In genomic region chr4:83498187-83498586, GRCh38 we compare ENCODE assay signal across 18 cellular contexts. TPM values are rescaled to one million over a fixed set of nuclear protein-coding genes. Genes with fewer than 3 reads are reported as not detected.
DNase-seq lines count a peak whose midpoint lies in the region; ATAC-seq and TF ChIP-seq lines count a peak whose summit lies in the region.
"Had no signal": no experiment of that assay in that cellular context is flagged by ENCODE, and none has a peak within 500 bp of the region (broad histone marks: within the 10 kb centered on the region; RNA-seq: fewer than 3 reads in every experiment).

No MANE protein-coding gene starts in this region.

- no peaks in the 10 kb centered on the region for H3K36me3 ChIP-seq in GM23338 (ENCODE audit: insufficient read depth)
- no peaks in the 10 kb centered on the region for H3K36me3 ChIP-seq in HEK293 (ENCODE audit: control insufficient read depth in 2 of 2, insufficient read depth in 1 of 2, low read length in 2 of 2)

- TF ChIP-seq CTCF in GM23338 (conservative IDR thresholded peaks at IDR 0.05; ENCODE audit: low read depth in 2 of 2): no peak
- TF ChIP-seq CTCF in HEK293 (tag by site-specific recombination; IDR thresholded peaks at IDR 0.05): no peak
- no peak for TF ChIP-seq CTCF in WTC11 (IDR thresholded peaks at IDR 0.05)
- no peak for TF ChIP-seq CTCF in progenitor cell of endocrine pancreas (IDR thresholded peaks at IDR 0.05; ENCODE audit: unreplicated experiment)

- H3K36me3 Mint-ChIP-seq in GM23338 (ENCODE audit: low read depth) (no peaks in the 10 kb centered on the region), WTC11 (no peaks in the 10 kb centered on the region), progenitor cell of endocrine pancreas (ENCODE audit: insufficient read depth) (no peaks in the 10 kb centered on the region)
- H3K36me3 Mint-ChIP-seq: CD4-positive, alpha-beta memory T cell had no signal

- H3K27me3 ChIP-seq in GM23338 (ENCODE audit: insufficient read depth): no peaks in the 10 kb centered on the region

- no peaks in the 10 kb centered on the region for H3K79me2 ChIP-seq in GM23338 (replicated peaks; ENCODE audit: insufficient read depth)

- no peaks in the 10 kb centered on the region for H3K9me3 Mint-ChIP-seq in GM23338
- H3K9me3 Mint-ChIP-seq in WTC11: no peaks in the 10 kb centered on the region
- H3K9me3 Mint-ChIP-seq in progenitor cell of endocrine pancreas (ENCODE audit: low read depth): no peaks in the 10 kb centered on the region
- H3K9me3 Mint-ChIP-seq: CD4-positive, alpha-beta memory T cell; H9; HFFc6 had no signal

- H3K4me3 ChIP-seq in GM23338 (no peak overlapping the region), HEK293 (ENCODE audit: low read depth, low read length) (no peak overlapping the region)
- H3K4me3 ChIP-seq: GM23248 had no signal

- H3K27ac Mint-ChIP-seq in GM23338: no peak overlapping the region
- no peak overlapping the region for H3K27ac Mint-ChIP-seq in WTC11
- H3K27ac Mint-ChIP-seq in progenitor cell of endocrine pancreas: peak overlapping the region; percentile 21
- H3K27ac Mint-ChIP-seq: H9, HFFc6 had no signal

- no peaks in the 10 kb centered on the region for H4K20me1 ChIP-seq in GM23338 (replicated peaks; ENCODE audit: insufficient read depth)

- ATAC-seq in GM23338 (no peak), WTC11 (no peak), GM18502 (IDR thresholded peaks at IDR 0.05; ENCODE audit: poor library complexity, unreplicated experiment) (no peak)
- ATAC-seq: HCT116 had no signal

- H3K4me2 ChIP-seq in GM23338: no peak overlapping the region

- DNase-seq in GM23338 (ENCODE audit: low spot score) (no peak), WTC11 (ENCODE audit: low spot score) (no peak), progenitor cell of endocrine pancreas (ENCODE audit: low spot score, unreplicated experiment) (no peak), SIG-M5 treated with dmso at 0.1 percent for 504 hours (lab: John Stamatoyannopoulos, UW; ENCODE audit: unreplicated experiment) (no peak), NCI-H2196 (lab: John Stamatoyannopoulos, UW; ENCODE audit: unreplicated experiment) (no peak)
- DNase-seq: C1 segment of cervical spinal cord; Calu3; CD4-positive, alpha-beta memory T cell; COR-L47; DMS53; DMS79 treated with DMSO at 0.1 percent for 48 hours; GF-D8; GM23248; H9; HFFc6 had no signal

- H3K27ac ChIP-seq in GM23338 (ENCODE audit: low read depth) (no peak overlapping the region), HEK293 (ENCODE audit: extremely low read depth, low read depth, low read length) (no peak overlapping the region)
- H3K27ac ChIP-seq: GM23248 had no signal

- POLR2A ChIA-PET in HEK293 (lab: Yijun Ruan, JAX): no interaction called here
- POLR2A ChIA-PET in WTC11 (lab: Charles Lee): no interaction called here

- no peak overlapping the region for H3K4me3 Mint-ChIP-seq in GM23338
- H3K4me3 Mint-ChIP-seq in WTC11: no peak overlapping the region
- no peak overlapping the region for H3K4me3 Mint-ChIP-seq in progenitor cell of endocrine pancreas (ENCODE audit: low read depth)
- H3K4me3 Mint-ChIP-seq: CD4-positive, alpha-beta memory T cell; H9; HFFc6 had no signal

- CTCF ChIA-PET in HEK293 (lab: Yijun Ruan, JAX): interaction anchor here (0.6 to 1.4 kb wide), 5 partner anchors 9 to 147 kb away, joined by 3 to 8 read pairs (median 4); no protein-coding TSS in a partner anchor
- CTCF ChIA-PET in WTC11 (lab: Charles Lee): interaction anchor here (2.0 kb wide), 1 partner anchor 11 kb away, joined by 10 read pairs; no protein-coding TSS in a partner anchor

- H3K4me1 ChIP-seq in GM23338 (ENCODE audit: insufficient read depth): no peaks in the 10 kb centered on the region
- H3K4me1 ChIP-seq in HEK293 (ENCODE audit: control insufficient read depth, insufficient read depth, low read length): no peaks in the 10 kb centered on the region

- H2AFZ ChIP-seq in GM23338: peak overlapping the region; percentile 19; the same call in 1 of the 2 replicates

- H3K9me2 ChIP-seq in GM23338 (ENCODE audit: insufficient read depth): no peaks in the 10 kb centered on the region

- no peaks in the 10 kb centered on the region for H3F3A ChIP-seq in GM23338 (replicated peaks; ENCODE audit: low read depth)

- no peaks in the 10 kb centered on the region for H3K4me1 Mint-ChIP-seq in GM23338
- H3K4me1 Mint-ChIP-seq in WTC11: no peaks in the 10 kb centered on the region
- H3K4me1 Mint-ChIP-seq in progenitor cell of endocrine pancreas (ENCODE audit: low read depth): peaks cover 2% of the 10 kb centered on the region
- H3K4me1 Mint-ChIP-seq: CD4-positive, alpha-beta memory T cell; H9 had no signal

- no peaks in the 10 kb centered on the region for H3K9me3 ChIP-seq in HEK293 (ENCODE audit: control insufficient read depth, insufficient read depth, low read depth, low read length)

- H3K27me3 Mint-ChIP-seq in GM23338 (ENCODE audit: insufficient read depth, low read depth, poor library complexity) (peaks cover 3% of the 10 kb centered on the region), WTC11 (ENCODE audit: low read depth) (no peaks in the 10 kb centered on the region; the same call in 1 of the 2 replicates), progenitor cell of endocrine pancreas (no peaks in the 10 kb centered on the region)

TF ChIP-seq in GM23338, 12 proteins besides CTCF, POLR2A, EP300 and RAD21 (continues in another document):
- no peak for TF ChIP-seq EZH2 (IDR thresholded peaks at IDR 0.05; ENCODE audit: low read depth, unreplicated experiment)
- TF ChIP-seq ETS1 (IDR thresholded peaks at IDR 0.05): no peak
- no peak for TF ChIP-seq ZNF331 (CRISPR knock-in tag; IDR thresholded peaks at IDR 0.05; ENCODE audit: low read depth)
- TF ChIP-seq NANOG (IDR thresholded peaks at IDR 0.05; ENCODE audit: borderline replicate concordance): no peak

TF ChIP-seq in HEK293, 187 proteins besides CTCF, POLR2A, EP300 and RAD21 (continues in another document):
- TF ChIP-seq ZNF311 (tag by site-specific recombination; IDR thresholded peaks at IDR 0.05; ENCODE audit: borderline replicate concordance): no peak
- peak; percentile 73 for TF ChIP-seq ZNF366 (tag by site-specific recombination; conservative IDR thresholded peaks at IDR 0.05)

TF ChIP-seq in WTC11, 78 proteins besides CTCF, POLR2A, EP300 and RAD21:
- no peak for TF ChIP-seq MAX (CRISPR knock-in tag; IDR thresholded peaks at IDR 0.05)
- TF ChIP-seq, protein P1, sequence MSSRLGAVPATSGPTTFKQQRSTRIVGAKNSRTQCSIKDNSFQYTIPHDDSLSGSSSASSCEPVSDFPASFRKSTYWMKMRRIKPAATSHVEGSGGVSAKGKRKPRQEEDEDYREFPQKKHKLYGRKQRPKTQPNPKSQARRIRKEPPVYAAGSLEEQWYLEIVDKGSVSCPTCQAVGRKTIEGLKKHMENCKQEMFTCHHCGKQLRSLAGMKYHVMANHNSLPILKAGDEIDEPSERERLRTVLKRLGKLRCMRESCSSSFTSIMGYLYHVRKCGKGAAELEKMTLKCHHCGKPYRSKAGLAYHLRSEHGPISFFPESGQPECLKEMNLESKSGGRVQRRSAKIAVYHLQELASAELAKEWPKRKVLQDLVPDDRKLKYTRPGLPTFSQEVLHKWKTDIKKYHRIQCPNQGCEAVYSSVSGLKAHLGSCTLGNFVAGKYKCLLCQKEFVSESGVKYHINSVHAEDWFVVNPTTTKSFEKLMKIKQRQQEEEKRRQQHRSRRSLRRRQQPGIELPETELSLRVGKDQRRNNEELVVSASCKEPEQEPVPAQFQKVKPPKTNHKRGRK (CRISPR knock-in tag; IDR thresholded peaks at IDR 0.05; ENCODE audit: borderline replicate concordance): 0 out of 2 replicates have a peak, but pooled peaks have one; percentile 22
- no peak for TF ChIP-seq ELF4 (CRISPR knock-in tag; IDR thresholded peaks at IDR 0.05; ENCODE audit: low read depth)
- TF ChIP-seq AR (CRISPR knock-in tag; IDR thresholded peaks at IDR 0.05): no peak

RNA-seq across cellular contexts. Expression of gene ABRAXAS1, which starts 13.3 kb away (rescaled TPM):
- total RNA-seq in GM23338 (2014; rRNA removed; shearing (Covaris generic)): 25.2 and 26.8 TPM in 2 replicates
- 5.7 and 8.0 TPM in 2 replicates for polyA plus RNA-seq in GM23338 (2016; fragmentation: Nextera tagmentation; extraction: Ambion mirVana)
- total RNA-seq in WTC11 (2021): 26.3 to 36.6 TPM (median 35.5 TPM) in 3 replicates
- total RNA-seq in progenitor cell of endocrine pancreas: 26.9 and 27.2 TPM in 2 replicates

RNA-seq across cellular contexts. Expression of gene GPAT3, which starts 37.7 kb away (rescaled TPM):
- total RNA-seq in GM23338 (2014; rRNA removed; shearing (Covaris generic)): 2.0 and 5.7 TPM in 2 replicates
- polyA plus RNA-seq in GM23338 (2016; fragmentation: Nextera tagmentation; extraction: Ambion mirVana): 0.77 and 1.2 TPM in 2 replicates
- 1.3 to 1.6 TPM (median 1.6 TPM) in 3 replicates for total RNA-seq in WTC11 (2021)
- 0.17 and 0.36 TPM in 2 replicates for total RNA-seq in progenitor cell of endocrine pancreas

RNA-seq across cellular contexts. Expression of gene MRPS18C, which starts 42.3 kb away (rescaled TPM):
- 26.8 and 40.6 TPM in 2 replicates for total RNA-seq in GM23338 (2014; rRNA removed; shearing (Covaris generic))
- 172 and 197 TPM in 2 replicates for polyA plus RNA-seq in GM23338 (2016; fragmentation: Nextera tagmentation; extraction: Ambion mirVana)
- 60.0 to 60.6 TPM (median 60.3 TPM) in 3 replicates for total RNA-seq in WTC11 (2021)
- total RNA-seq in progenitor cell of endocrine pancreas: 41.5 and 45.2 TPM in 2 replicates

RNA-seq across cellular contexts. Expression of gene HELQ, which starts 42.6 kb away (rescaled TPM):
- total RNA-seq in GM23338 (2014; rRNA removed; shearing (Covaris generic)): 6.8 and 8.1 TPM in 2 replicates
- 4.3 and 6.8 TPM in 2 replicates for polyA plus RNA-seq in GM23338 (2016; fragmentation: Nextera tagmentation; extraction: Ambion mirVana)
- 10.1 to 12.9 TPM (median 12.4 TPM) in 3 replicates for total RNA-seq in WTC11 (2021)
- 14.1 and 18.9 TPM in 2 replicates for total RNA-seq in progenitor cell of endocrine pancreas
